In genomic region chr15:70002897-70003296, GRCh38 we compare ENCODE assay signal across 30 cellular contexts.
"Had no signal": no experiment of that assay in that cellular context is flagged by ENCODE, and none has a peak within 500 bp of the region (broad histone marks: within the 10 kb centered on the region; RNA-seq: fewer than 3 reads in every experiment).

No MANE protein-coding gene starts in this region.

- H3K27ac Mint-ChIP-seq: natural killer cell treated with Interleukin-12 subunit alpha and Interleukin-12 subunit beta and Interleukin-15 and Interleukin-18, amount 100 ng/mL, for 72 hours; nephron progenitor cell; progenitor cell of endocrine pancreas; stimulated activated memory B cell treated with anti-CD40 and anti-IgM and Interleukin-4, amounts not matched to agents 10 μg/mL and 1 μg/mL and 100 μg/mL, for 72 hours; type B pancreatic cell had no signal

- H3K4me3 ChIP-seq: pancreas, psoas muscle, right lobe of liver, sigmoid colon, suprapubic skin, testis, tibial artery, transverse colon, upper lobe of right lung, uterus had no signal

- H3K27ac ChIP-seq: neutrophil, pancreas, psoas muscle, right lobe of liver, sigmoid colon, suprapubic skin, testis, tibial artery, transverse colon, upper lobe of right lung, uterus had no signal

- H3K9me3 Mint-ChIP-seq: natural killer cell treated with Interleukin-12 subunit alpha and Interleukin-12 subunit beta and Interleukin-15 and Interleukin-18, amount 100 ng/mL, for 72 hours had no signal

- DNase-seq: naive thymus-derived CD8-positive, alpha-beta T cell; nephron progenitor cell; nucleus accumbens; pancreas; psoas muscle; right cardiac atrium; right lobe of liver; sigmoid colon; small intestine; stimulated activated CD4-positive, alpha-beta T cell treated with anti-CD3 and anti-CD28 coated beads, Interleukin-15, amount 100 ng/mL, for 24 hours; stimulated activated CD4-positive, alpha-beta T cell treated with anti-CD3 and anti-CD28 coated beads, Interleukin-2, amount 100 ng/mL, for 24 hours; stimulated activated CD4-positive, alpha-beta T cell treated with anti-CD3 and anti-CD28 coated beads, Interleukin-2, amount 100 ng/mL, for 48 hours; stimulated activated CD4-positive, alpha-beta T cell treated with anti-CD3 and anti-CD28 coated beads, Interleukin-4, amount 100 ng/mL, for 4 hours; stimulated activated CD8-positive, alpha-beta memory T cell treated with anti-CD3 and anti-CD28 coated beads, Interleukin-4, amount 100 ng/mL, for 48 hours; stimulated activated naive CD4-positive, alpha-beta T cell; stimulated activated naive CD8-positive, alpha-beta T cell treated with anti-CD3 and anti-CD28 coated beads, Interleukin-15, amount 100 ng/mL, for 72 hours; stimulated activated naive CD8-positive, alpha-beta T cell treated with anti-CD3 and anti-CD28 coated beads, Interleukin-15, Interleukin-2, amounts not matched to agents 100 U/mL and 50 U/mL, for 24 hours; substantia nigra; testis; tibial artery; transverse colon; upper lobe of right lung; uterus had no signal

- H3K36me3 Mint-ChIP-seq: type B pancreatic cell had no signal

- H3K4me1 Mint-ChIP-seq: nephron progenitor cell; neural crest cell; stimulated activated naive CD8-positive, alpha-beta T cell treated with anti-CD3 and anti-CD28 coated beads, Interleukin-15, amount 100 ng/mL, for 72 hours had no signal

- H3K4me3 Mint-ChIP-seq: naive thymus-derived CD8-positive, alpha-beta T cell; natural killer cell treated with Interleukin-12 subunit alpha and Interleukin-12 subunit beta and Interleukin-15 and Interleukin-18, amount 100 ng/mL, for 72 hours; nephron progenitor cell; neural crest cell; stimulated activated memory B cell treated with anti-CD40 and anti-IgM and Interleukin-4, amounts not matched to agents 10 μg/mL and 1 μg/mL and 100 μg/mL, for 72 hours; stimulated activated naive CD8-positive, alpha-beta T cell treated with anti-CD3 and anti-CD28 coated beads, Interleukin-15, amount 100 ng/mL, for 72 hours; type B pancreatic cell had no signal

- ATAC-seq: naive thymus-derived CD8-positive, alpha-beta T cell; natural killer cell treated with Interleukin-12 subunit alpha and Interleukin-12 subunit beta and Interleukin-15 and Interleukin-18, amount 100 ng/mL, for 72 hours; pancreas; psoas muscle; right cardiac atrium; right lobe of liver; stimulated activated memory B cell treated with anti-CD40 and anti-IgM and Interleukin-4, amounts not matched to agents 10 μg/mL and 1 μg/mL and 100 μg/mL, for 72 hours; stimulated activated naive CD8-positive, alpha-beta T cell treated with anti-CD3 and anti-CD28 coated beads, Interleukin-15, amount 100 ng/mL, for 72 hours; stimulated activated naive CD8-positive, alpha-beta T cell treated with anti-CD3 and anti-CD28 coated beads, Interleukin-15, Interleukin-2, amounts not matched to agents 100 U/mL and 50 U/mL, for 24 hours; upper lobe of right lung had no signal

- H3K36me3 ChIP-seq: neutrophil, pancreas, right lobe of liver, sigmoid colon, suprapubic skin, tibial artery, transverse colon, upper lobe of right lung, uterus had no signal

- H3K9me3 ChIP-seq: neutrophil, pancreas, psoas muscle, right lobe of liver, testis, transverse colon, uterus had no signal

- H3K4me1 ChIP-seq: pancreas, psoas muscle, sigmoid colon, suprapubic skin, testis, tibial artery, upper lobe of right lung, uterus had no signal

- H3K27me3 Mint-ChIP-seq: stimulated activated memory B cell treated with anti-CD40 and anti-IgM and Interleukin-4, amounts not matched to agents 10 μg/mL and 1 μg/mL and 100 μg/mL, for 72 hours had no signal
